1 cellular context compared by ENCODE assay signal in the genomic region with DNA sequence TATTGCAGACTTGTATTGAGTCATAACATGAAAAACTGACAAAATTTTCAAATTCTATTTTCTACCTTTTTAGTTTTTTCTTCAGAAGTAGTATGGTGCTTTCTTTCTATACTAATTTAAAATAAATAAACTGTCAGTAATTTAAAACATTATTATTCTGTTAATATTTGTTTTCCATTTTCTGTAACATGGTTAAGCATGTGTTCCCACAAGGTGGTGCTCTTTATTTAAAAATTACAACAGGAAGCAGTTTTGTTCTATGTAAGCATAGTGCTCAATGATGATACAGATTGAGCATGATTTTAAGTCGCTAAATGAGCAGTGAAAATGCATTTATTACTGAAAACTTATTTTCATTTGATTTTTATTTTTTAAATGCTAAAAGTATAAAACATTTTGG.
TF ChIP-seq lines count a peak whose summit lies in the region.

No MANE protein-coding gene starts in this region.

TF ChIP-seq in HCT116, 20 proteins besides CTCF, POLR2A, EP300 and RAD21 (continued from another document):
- TF ChIP-seq, protein P1, sequence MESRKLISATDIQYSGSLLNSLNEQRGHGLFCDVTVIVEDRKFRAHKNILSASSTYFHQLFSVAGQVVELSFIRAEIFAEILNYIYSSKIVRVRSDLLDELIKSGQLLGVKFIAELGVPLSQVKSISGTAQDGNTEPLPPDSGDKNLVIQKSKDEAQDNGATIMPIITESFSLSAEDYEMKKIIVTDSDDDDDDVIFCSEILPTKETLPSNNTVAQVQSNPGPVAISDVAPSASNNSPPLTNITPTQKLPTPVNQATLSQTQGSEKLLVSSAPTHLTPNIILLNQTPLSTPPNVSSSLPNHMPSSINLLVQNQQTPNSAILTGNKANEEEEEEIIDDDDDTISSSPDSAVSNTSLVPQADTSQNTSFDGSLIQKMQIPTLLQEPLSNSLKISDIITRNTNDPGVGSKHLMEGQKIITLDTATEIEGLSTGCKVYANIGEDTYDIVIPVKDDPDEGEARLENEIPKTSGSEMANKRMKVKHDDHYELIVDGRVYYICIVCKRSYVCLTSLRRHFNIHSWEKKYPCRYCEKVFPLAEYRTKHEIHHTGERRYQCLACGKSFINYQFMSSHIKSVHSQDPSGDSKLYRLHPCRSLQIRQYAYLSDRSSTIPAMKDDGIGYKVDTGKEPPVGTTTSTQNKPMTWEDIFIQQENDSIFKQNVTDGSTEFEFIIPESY (IDR thresholded peaks at IDR 0.05; ENCODE audit: extremely low read depth, insufficient replicate concordance, low read length), result no peak
- no peak for TF ChIP-seq EGR1 (IDR thresholded peaks at IDR 0.05; ENCODE audit: low read depth)
- TF ChIP-seq FOSL1 (IDR thresholded peaks at IDR 0.05; ENCODE audit: low read depth), result no peak
- TF ChIP-seq EZH2phosphoT487 (IDR thresholded peaks at IDR 0.05; ENCODE audit: borderline replicate concordance), result no peak
- TF ChIP-seq, protein P2, sequence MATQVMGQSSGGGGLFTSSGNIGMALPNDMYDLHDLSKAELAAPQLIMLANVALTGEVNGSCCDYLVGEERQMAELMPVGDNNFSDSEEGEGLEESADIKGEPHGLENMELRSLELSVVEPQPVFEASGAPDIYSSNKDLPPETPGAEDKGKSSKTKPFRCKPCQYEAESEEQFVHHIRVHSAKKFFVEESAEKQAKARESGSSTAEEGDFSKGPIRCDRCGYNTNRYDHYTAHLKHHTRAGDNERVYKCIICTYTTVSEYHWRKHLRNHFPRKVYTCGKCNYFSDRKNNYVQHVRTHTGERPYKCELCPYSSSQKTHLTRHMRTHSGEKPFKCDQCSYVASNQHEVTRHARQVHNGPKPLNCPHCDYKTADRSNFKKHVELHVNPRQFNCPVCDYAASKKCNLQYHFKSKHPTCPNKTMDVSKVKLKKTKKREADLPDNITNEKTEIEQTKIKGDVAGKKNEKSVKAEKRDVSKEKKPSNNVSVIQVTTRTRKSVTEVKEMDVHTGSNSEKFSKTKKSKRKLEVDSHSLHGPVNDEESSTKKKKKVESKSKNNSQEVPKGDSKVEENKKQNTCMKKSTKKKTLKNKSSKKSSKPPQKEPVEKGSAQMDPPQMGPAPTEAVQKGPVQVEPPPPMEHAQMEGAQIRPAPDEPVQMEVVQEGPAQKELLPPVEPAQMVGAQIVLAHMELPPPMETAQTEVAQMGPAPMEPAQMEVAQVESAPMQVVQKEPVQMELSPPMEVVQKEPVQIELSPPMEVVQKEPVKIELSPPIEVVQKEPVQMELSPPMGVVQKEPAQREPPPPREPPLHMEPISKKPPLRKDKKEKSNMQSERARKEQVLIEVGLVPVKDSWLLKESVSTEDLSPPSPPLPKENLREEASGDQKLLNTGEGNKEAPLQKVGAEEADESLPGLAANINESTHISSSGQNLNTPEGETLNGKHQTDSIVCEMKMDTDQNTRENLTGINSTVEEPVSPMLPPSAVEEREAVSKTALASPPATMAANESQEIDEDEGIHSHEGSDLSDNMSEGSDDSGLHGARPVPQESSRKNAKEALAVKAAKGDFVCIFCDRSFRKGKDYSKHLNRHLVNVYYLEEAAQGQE (IDR thresholded peaks at IDR 0.05; ENCODE audit: low read depth), result no peak
- TF ChIP-seq ZNF274 (IDR thresholded peaks at IDR 0.05; ENCODE audit: low read depth, low read length), result no peak
- TF ChIP-seq POLR2AphosphoS5 (IDR thresholded peaks at IDR 0.05; ENCODE audit: low read depth, low read length), result no peak
- TF ChIP-seq CEBPB (IDR thresholded peaks at IDR 0.05; ENCODE audit: low read depth), result no peak
- TF ChIP-seq, protein P3, sequence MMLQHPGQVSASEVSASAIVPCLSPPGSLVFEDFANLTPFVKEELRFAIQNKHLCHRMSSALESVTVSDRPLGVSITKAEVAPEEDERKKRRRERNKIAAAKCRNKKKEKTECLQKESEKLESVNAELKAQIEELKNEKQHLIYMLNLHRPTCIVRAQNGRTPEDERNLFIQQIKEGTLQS (IDR thresholded peaks at IDR 0.05), result no peak
- TF ChIP-seq ZFX (IDR thresholded peaks at IDR 0.05), result no peak
- TF ChIP-seq ELF1 (IDR thresholded peaks at IDR 0.05; ENCODE audit: borderline replicate concordance, low read depth), result no peak
